ENCODE assay signal across 9 cellular contexts in the genomic region with DNA sequence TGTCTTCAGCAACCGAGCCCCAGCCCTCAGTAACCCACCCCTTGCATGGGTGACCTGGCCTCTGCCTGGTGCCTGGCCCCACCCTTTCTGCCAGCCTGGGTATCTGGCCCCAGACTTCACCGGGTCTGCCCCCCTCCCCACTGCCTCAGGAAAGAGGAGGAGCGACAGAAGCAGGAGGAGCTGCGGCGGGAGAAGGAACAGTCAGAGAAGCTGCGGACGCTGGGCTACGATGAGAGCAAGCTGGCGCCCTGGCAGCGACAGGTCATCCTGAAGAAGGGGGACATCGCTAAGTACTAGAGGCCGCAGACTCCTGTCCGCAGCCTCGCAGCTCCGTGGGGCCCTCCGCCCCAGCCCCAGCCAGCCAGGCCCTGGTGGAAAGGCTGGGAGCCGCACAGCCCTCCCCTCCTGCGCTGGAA. TPM values are rescaled to one million over a fixed set of nuclear protein-coding genes. Genes with fewer than 3 reads are reported as not detected.
DNase-seq lines count a peak whose midpoint lies in the region; ATAC-seq and TF ChIP-seq lines count a peak whose summit lies in the region.
"Had no signal": no experiment of that assay in that cellular context is flagged by ENCODE, and none has a peak within 500 bp of the region (broad histone marks: within the 10 kb centered on the region; RNA-seq: fewer than 3 reads in every experiment).

No MANE protein-coding gene starts in this region.

- DNase-seq in NCI-H510A treated with DMSO at 0.1 percent for 48 hours (lab: John Stamatoyannopoulos, UW): peak; percentile 25
- no peak for DNase-seq in NCI-H510A (lab: John Stamatoyannopoulos, UW)
- DNase-seq in activated T-cell treated with anti-CD3 and anti-CD28 coated beads, Interleukin-2, amount 50 U/mL, for 4 hours: peak; percentile 53
- DNase-seq in iPS-NIHi7 (ENCODE audit: extremely low spot score): peak; percentile 43
- no peak for DNase-seq in NCI-H1436 treated with DMSO at 0.1 percent for 48 hours (lab: John Stamatoyannopoulos, UW)
- no peak for DNase-seq in erythroblast (lab: John Stamatoyannopoulos, UW)
- DNase-seq: Karpas-422 had no signal

- H3K27me3 Mint-ChIP-seq in activated T-cell treated with anti-CD3 and anti-CD28 coated beads, Interleukin-2, amount 50 U/mL, for 4 hours (ENCODE audit: low read depth): peaks cover 7% of the 10 kb centered on the region
- peaks cover 11% of the 10 kb centered on the region for H3K27me3 Mint-ChIP-seq in stimulated activated naive CD8-positive, alpha-beta T cell treated with anti-CD3 and anti-CD28 coated beads, Interleukin-15, Interleukin-2, amounts not matched to agents 100 ng/mL and 50 ng/mL, for 24 hours

- no peak for TF ChIP-seq POLR2A in erythroblast (IDR thresholded peaks at IDR 0.05; ENCODE audit: low read length)

- H3K36me3 Mint-ChIP-seq in activated T-cell treated with anti-CD3 and anti-CD28 coated beads, Interleukin-2, amount 50 U/mL, for 4 hours (ENCODE audit: insufficient read depth): peaks cover 15% of the 10 kb centered on the region
- peaks cover 25% of the 10 kb centered on the region for H3K36me3 Mint-ChIP-seq in stimulated activated naive CD8-positive, alpha-beta T cell treated with anti-CD3 and anti-CD28 coated beads, Interleukin-15, Interleukin-2, amounts not matched to agents 100 ng/mL and 50 ng/mL, for 24 hours (ENCODE audit: low read depth)

- peak overlapping the region; percentile 78 for H3K4me3 Mint-ChIP-seq in activated T-cell treated with anti-CD3 and anti-CD28 coated beads, Interleukin-2, amount 50 U/mL, for 4 hours
- peak overlapping the region; percentile 37 for H3K4me3 Mint-ChIP-seq in stimulated activated naive CD8-positive, alpha-beta T cell treated with anti-CD3 and anti-CD28 coated beads, Interleukin-15, Interleukin-2, amounts not matched to agents 100 ng/mL and 50 ng/mL, for 24 hours

- H3K4me1 Mint-ChIP-seq in activated T-cell treated with anti-CD3 and anti-CD28 coated beads, Interleukin-2, amount 50 U/mL, for 4 hours (ENCODE audit: low read depth): peaks cover 57% of the 10 kb centered on the region
- H3K4me1 Mint-ChIP-seq in stimulated activated naive CD8-positive, alpha-beta T cell treated with anti-CD3 and anti-CD28 coated beads, Interleukin-15, Interleukin-2, amounts not matched to agents 100 ng/mL and 50 ng/mL, for 24 hours (ENCODE audit: low read depth): peaks cover 51% of the 10 kb centered on the region

- no peaks in the 10 kb centered on the region for H3K9me3 Mint-ChIP-seq in activated T-cell treated with anti-CD3 and anti-CD28 coated beads, Interleukin-2, amount 50 U/mL, for 4 hours
- no peaks in the 10 kb centered on the region for H3K9me3 Mint-ChIP-seq in stimulated activated naive CD8-positive, alpha-beta T cell treated with anti-CD3 and anti-CD28 coated beads, Interleukin-15, Interleukin-2, amounts not matched to agents 100 ng/mL and 50 ng/mL, for 24 hours

- peak; percentile 30 to 35 for ATAC-seq in activated T-cell treated with anti-CD3 and anti-CD28 coated beads, Interleukin-2, amount 50 U/mL, for 4 hours
- no peak for ATAC-seq in HG02623 (IDR thresholded peaks at IDR 0.05; ENCODE audit: unreplicated experiment)

- H3K27ac Mint-ChIP-seq in stimulated activated naive CD8-positive, alpha-beta T cell treated with anti-CD3 and anti-CD28 coated beads, Interleukin-15, Interleukin-2, amounts not matched to agents 100 ng/mL and 50 ng/mL, for 24 hours: peak overlapping the region; percentile 78

RNA-seq across cellular contexts. Expression of a gene that starts 6.1 kb away (rescaled TPM):
- total RNA-seq in activated T-cell treated with anti-CD3 and anti-CD28 coated beads, Interleukin-2, amount 50 U/mL, for 4 hours: 100 to 1,000 TPM; 137 to 149 (median 145) TPM

RNA-seq across cellular contexts. Expression of a gene that starts 31.6 kb away (rescaled TPM):
- total RNA-seq in activated T-cell treated with anti-CD3 and anti-CD28 coated beads, Interleukin-2, amount 50 U/mL, for 4 hours: 1 to 10 TPM; 1.2 to 2.1 (median 1.4) TPM

RNA-seq across cellular contexts. Expression of a gene that starts 35.3 kb away (rescaled TPM):
- under 1 TPM; 0.42 to 0.76 (median 0.60) TPM for total RNA-seq in activated T-cell treated with anti-CD3 and anti-CD28 coated beads, Interleukin-2, amount 50 U/mL, for 4 hours

RNA-seq across cellular contexts. Expression of a gene that starts 40.1 kb away (rescaled TPM):
- not detected for total RNA-seq in activated T-cell treated with anti-CD3 and anti-CD28 coated beads, Interleukin-2, amount 50 U/mL, for 4 hours

Comparison
In these comparisons a context has a peak if more than half of its experiments do, and no peak if none do; other contexts are left out.
1. DNase-seq: peak in NCI-H510A treated with DMSO at 0.1 percent for 48 hours (single experiment), activated T-cell treated with anti-CD3 and anti-CD28 coated beads, Interleukin-2, amount 50 U/mL, for 4 hours (single experiment) and iPS-NIHi7 (single experiment); none in NCI-H510A (single experiment), NCI-H1436 treated with DMSO at 0.1 percent for 48 hours (single experiment) and erythroblast (0 of 2).